Comparison of ENCODE assay signal across 19 cellular contexts in the genomic region with DNA sequence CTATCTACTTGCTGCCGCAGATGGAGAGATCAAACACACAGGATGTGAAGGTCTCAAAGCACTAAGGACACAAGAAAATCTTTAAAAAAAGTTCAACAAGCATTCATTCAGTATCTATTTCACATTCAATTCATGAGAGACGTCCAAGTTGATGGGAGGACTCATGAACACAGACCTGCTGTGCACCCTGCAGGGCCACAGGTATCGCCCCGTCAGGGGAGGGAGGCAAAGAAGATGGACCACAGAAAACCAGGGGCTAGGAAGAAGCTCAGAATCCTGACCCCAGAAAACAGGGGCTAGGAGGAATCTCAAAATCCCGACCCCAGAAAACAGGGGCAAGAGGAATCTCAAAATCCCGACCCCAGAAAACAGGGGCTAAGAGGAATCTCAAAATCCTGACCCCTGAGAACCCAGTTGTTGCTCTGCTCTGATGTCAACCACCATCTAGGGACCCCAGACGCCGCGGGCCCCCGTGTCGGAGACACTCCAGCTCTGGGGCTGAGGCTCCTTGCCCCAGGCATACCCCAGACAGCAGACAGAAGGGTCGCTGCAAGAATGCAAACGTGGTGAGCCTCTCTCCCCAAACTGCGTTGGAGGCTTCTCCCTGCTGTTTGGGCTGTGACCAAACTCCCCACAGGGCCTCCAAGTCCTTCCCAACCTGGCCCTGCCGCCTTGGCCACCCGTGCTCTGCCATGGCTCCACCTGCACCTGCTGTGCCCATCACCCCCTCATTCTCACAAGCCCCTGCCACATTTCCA.
A peak's percentile ranks its signal among the peaks of the same experiment; 100 is the strongest.
DNase-seq lines count a peak whose midpoint lies in the region; ATAC-seq and TF ChIP-seq lines count a peak whose summit lies in the region.
"Had no signal": no experiment of that assay in that cellular context is flagged by ENCODE, and none has a peak within 500 bp of the region (broad histone marks: within the 10 kb centered on the region; RNA-seq: fewer than 3 reads in every experiment).

No MANE protein-coding gene starts in this region.

- H3K27ac Mint-ChIP-seq in osteocyte (ENCODE audit: unreplicated experiment): peak overlapping the region; percentile 76
- H3K27ac Mint-ChIP-seq: dendritic cell treated with granulocyte-macrophage colony-stimulating factor and Interleukin-4, amounts not matched to agents 40 ng/mL and 50 ng/mL, for 4 days; stimulated activated memory B cell treated with anti-CD40 and anti-IgM and Interleukin-4, amounts not matched to agents 10 μg/mL and 1 μg/mL and 100 μg/mL, for 72 hours had no signal

- DNase-seq in heart left ventricle: no peak
- no peak for DNase-seq in Right ventricle myocardium superior
- DNase-seq in right atrium auricular region (ENCODE audit: low spot score): no peak
- DNase-seq in osteocyte (ENCODE audit: extremely low spot score, unreplicated experiment): no peak
- peak; percentile 47 for DNase-seq in upper lobe of right lung
- DNase-seq in NCI-H774 (lab: John Stamatoyannopoulos, UW): no peak
- DNase-seq: activated CD4-positive, alpha-beta T cell treated with anti-CD3 and anti-CD28 coated beads, Interleukin-2, amount 50 U/mL, for 1 hour; activated naive CD4-positive, alpha-beta T cell treated with Interleukin-2 at 50 U/mL for 16 hours; activated T-cell treated with anti-CD3 and anti-CD28 coated beads for 4 hours; erythroblast; NCI-H2171 had no signal

- H3K4me1 Mint-ChIP-seq in osteocyte (ENCODE audit: unreplicated experiment): peaks cover 30% of the 10 kb centered on the region
- H3K4me1 Mint-ChIP-seq: CD14-positive monocyte; stimulated activated memory B cell treated with anti-CD40 and anti-IgM and Interleukin-4, amounts not matched to agents 10 μg/mL and 1 μg/mL and 100 μg/mL, for 72 hours had no signal

- no peak for TF ChIP-seq POLR2A in heart left ventricle (IDR thresholded peaks at IDR 0.05)

- H3K27me3 ChIP-seq in heart left ventricle: no peaks in the 10 kb centered on the region
- H3K27me3 ChIP-seq in right atrium auricular region: no peaks in the 10 kb centered on the region
- no peaks in the 10 kb centered on the region for H3K27me3 ChIP-seq in upper lobe of right lung
- H3K27me3 ChIP-seq: Peyer's patch had no signal

- no peaks in the 10 kb centered on the region for H3K36me3 Mint-ChIP-seq in osteocyte (ENCODE audit: unreplicated experiment)
- H3K36me3 Mint-ChIP-seq: CD14-positive monocyte; stimulated activated memory B cell treated with anti-CD40 and anti-IgM and Interleukin-4, amounts not matched to agents 10 μg/mL and 1 μg/mL and 100 μg/mL, for 72 hours had no signal

- H3K27ac ChIP-seq in heart left ventricle (peak overlapping the region in 9 of 12 donors; percentile 32 to 90 (median 56)), right atrium auricular region (peak overlapping the region; percentile 71 to 75), upper lobe of right lung (peak overlapping the region; percentile 24)
- H3K27ac ChIP-seq: A549 had no signal

- H3K4me1 ChIP-seq in heart left ventricle (peaks cover 0 to 52% (median 25%) of the 10 kb centered on the region in 12 donors), right atrium auricular region (peaks cover 0 to 41% of the 10 kb centered on the region in 2 donors), upper lobe of right lung (no peaks in the 10 kb centered on the region)
- H3K4me1 ChIP-seq: A549 had no signal

- no peaks in the 10 kb centered on the region for H3K27me3 Mint-ChIP-seq in osteocyte (ENCODE audit: unreplicated experiment)

- TF ChIP-seq CTCF in heart left ventricle (IDR thresholded peaks at IDR 0.05) (no peak), right atrium auricular region (IDR thresholded peaks at IDR 0.05) (no peak), osteocyte (IDR thresholded peaks at IDR 0.05) (no peak), upper lobe of right lung (IDR thresholded peaks at IDR 0.05) (no peak)

- intact Hi-C loops in heart left ventricle (cut with DNase I): loop anchor here in 1 of 10 donors (2.0 kb wide), 1 partner anchor 19 kb away; no protein-coding TSS in a partner anchor
- intact Hi-C loops in Right ventricle myocardium superior (cut with DNase I): no loop called here
- intact Hi-C loops in upper lobe of right lung (cut with DNase I): no loop called here

- H3K36me3 ChIP-seq in heart left ventricle: no peaks in the 10 kb centered on the region
- no peaks in the 10 kb centered on the region for H3K36me3 ChIP-seq in right atrium auricular region
- H3K36me3 ChIP-seq in upper lobe of right lung: no peaks in the 10 kb centered on the region
- H3K36me3 ChIP-seq: Peyer's patch had no signal

- H3K9me3 Mint-ChIP-seq in osteocyte (ENCODE audit: unreplicated experiment): no peaks in the 10 kb centered on the region
- H3K9me3 Mint-ChIP-seq: CD14-positive monocyte; dendritic cell treated with granulocyte-macrophage colony-stimulating factor and Interleukin-4, amounts not matched to agents 40 ng/mL and 50 ng/mL, for 4 days; HFFc6; stimulated activated memory B cell treated with anti-CD40 and anti-IgM and Interleukin-4, amounts not matched to agents 10 μg/mL and 1 μg/mL and 100 μg/mL, for 72 hours had no signal

- no peak for ATAC-seq in heart left ventricle
- ATAC-seq in Right ventricle myocardium superior (ENCODE audit: poor library complexity): no peak
- ATAC-seq in upper lobe of right lung: no peak
- no peak for ATAC-seq in HG03439 (IDR thresholded peaks at IDR 0.05; ENCODE audit: unreplicated experiment)
- ATAC-seq in HG03139 (IDR thresholded peaks at IDR 0.05; ENCODE audit: unreplicated experiment): no peak
- ATAC-seq: A549; stimulated activated memory B cell treated with anti-CD40 and anti-IgM and Interleukin-4, amounts not matched to agents 10 μg/mL and 1 μg/mL and 100 μg/mL, for 72 hours had no signal

- peak overlapping the region in 1 of 12 donors; percentile 41 for H3K4me3 ChIP-seq in heart left ventricle
- H3K4me3 ChIP-seq in right atrium auricular region: no peak overlapping the region
- no peak overlapping the region for H3K4me3 ChIP-seq in upper lobe of right lung
- H3K4me3 ChIP-seq: A549, Peyer's patch had no signal

- 88 to 93% (median 92%) methylated on average over 12 to 16 of the region's 16 CpGs for WGBS in heart left ventricle, 4 donors

- H3K9me3 ChIP-seq in heart left ventricle: no peaks in the 10 kb centered on the region
- H3K9me3 ChIP-seq in right atrium auricular region: no peaks in the 10 kb centered on the region
- H3K9me3 ChIP-seq in upper lobe of right lung: no peaks in the 10 kb centered on the region
- H3K9me3 ChIP-seq: A549, Peyer's patch had no signal

- H3K4me3 Mint-ChIP-seq in osteocyte (ENCODE audit: unreplicated experiment): no peak overlapping the region
- H3K4me3 Mint-ChIP-seq: CD14-positive monocyte; dendritic cell treated with granulocyte-macrophage colony-stimulating factor and Interleukin-4, amounts not matched to agents 40 ng/mL and 50 ng/mL, for 4 days; HFFc6; stimulated activated memory B cell treated with anti-CD40 and anti-IgM and Interleukin-4, amounts not matched to agents 10 μg/mL and 1 μg/mL and 100 μg/mL, for 72 hours had no signal
